Comparison of ENCODE assay signal across 9 cellular contexts in the genomic region with DNA sequence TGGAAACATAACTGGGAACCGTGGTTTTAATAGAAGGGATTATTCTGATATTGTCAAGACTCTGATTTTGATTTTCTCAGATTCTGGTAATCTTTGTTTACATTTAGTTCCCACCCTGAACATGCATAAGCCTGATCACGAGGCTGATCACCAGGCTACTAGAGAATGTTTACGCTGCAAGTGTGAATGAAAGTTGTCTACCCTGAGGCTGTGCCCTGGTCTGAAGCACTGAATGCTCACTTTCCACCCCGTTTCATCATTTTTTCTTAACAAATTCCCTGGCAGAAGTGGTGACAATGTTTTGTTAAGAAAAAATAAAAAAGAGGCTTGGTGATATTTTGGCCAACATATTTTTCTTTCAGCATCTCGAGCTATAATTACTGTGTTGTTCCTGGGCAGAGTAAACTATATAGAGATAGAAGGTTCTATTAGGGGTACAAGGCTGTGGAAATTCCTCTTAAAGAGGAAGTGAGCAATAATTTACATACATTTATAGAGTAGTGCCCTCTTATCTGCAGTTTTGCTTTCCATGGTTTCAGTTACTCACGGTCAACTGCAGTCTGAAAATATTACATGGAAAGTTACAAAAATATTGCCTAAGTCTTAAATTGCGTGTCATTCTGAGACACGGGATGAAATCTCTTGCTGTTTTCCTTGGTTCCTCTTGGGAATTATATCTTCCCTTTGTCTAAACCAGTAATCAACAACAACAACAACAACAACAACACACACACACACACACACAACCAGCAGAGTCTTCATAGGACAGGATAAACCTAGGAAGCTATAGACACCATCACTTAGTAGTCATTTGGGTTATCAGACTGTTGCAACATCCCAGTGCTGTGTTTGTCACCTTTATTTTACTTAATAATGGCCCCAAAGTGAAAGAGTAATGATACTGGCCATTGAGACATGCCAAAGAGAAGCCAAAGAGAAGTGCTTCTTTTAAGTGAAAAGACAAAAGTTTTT.
DNase-seq lines count a peak whose midpoint lies in the region; ATAC-seq and TF ChIP-seq lines count a peak whose summit lies in the region.
"Had no signal": no experiment of that assay in that cellular context is flagged by ENCODE, and none has a peak within 500 bp of the region (broad histone marks: within the 10 kb centered on the region; RNA-seq: fewer than 3 reads in every experiment).

No MANE protein-coding gene starts in this region.

- TF ChIP-seq POLR2A in heart left ventricle (IDR thresholded peaks at IDR 0.05), result no peak

- H3K4me3 ChIP-seq in left ventricle myocardium inferior (no peak overlapping the region), heart left ventricle (no peak overlapping the region), tibial artery (peak overlapping the region in 1 of 2 donors; percentile 21)

- H3K9me3 ChIP-seq in left ventricle myocardium inferior (replicated peaks), result no peaks in the 10 kb centered on the region
- no peaks in the 10 kb centered on the region for H3K9me3 ChIP-seq in heart left ventricle
- no peaks in the 10 kb centered on the region for H3K9me3 ChIP-seq in tibial artery

- peaks cover 0 to 4% (median 0%) of the 10 kb centered on the region in 5 experiments for H3K9me3 Mint-ChIP-seq in brain
- H3K9me3 Mint-ChIP-seq in progenitor cell of endocrine pancreas (ENCODE audit: low read depth), result no peaks in the 10 kb centered on the region
- H3K9me3 Mint-ChIP-seq: stimulated activated naive CD8-positive, alpha-beta T cell treated with anti-CD3 and anti-CD28 coated beads, Interleukin-15, Interleukin-2, amounts not matched to agents 100 ng/mL and 50 ng/mL, for 24 hours had no signal

- H3K27ac Mint-ChIP-seq in brain, result peak overlapping the region in 3 of 5 experiments; percentile 54 to 95 (median 81)
- no peak overlapping the region for H3K27ac Mint-ChIP-seq in progenitor cell of endocrine pancreas
- H3K27ac Mint-ChIP-seq: stimulated activated naive CD8-positive, alpha-beta T cell treated with anti-CD3 and anti-CD28 coated beads, Interleukin-15, Interleukin-2, amounts not matched to agents 100 ng/mL and 50 ng/mL, for 24 hours had no signal

- no peaks in the 10 kb centered on the region for H3K27me3 Mint-ChIP-seq in brain
- H3K27me3 Mint-ChIP-seq in progenitor cell of endocrine pancreas, result no peaks in the 10 kb centered on the region

- intact Hi-C loops in left ventricle myocardium inferior (cut with micrococcal nuclease) (no loop called here), heart left ventricle (cut with DNase I) (no loop called here), tibial artery (cut with DNase I; ENCODE audit: low total_unique reads) (no loop called here), left colon (cut with DNase I, micrococcal nuclease) (no loop called here)

- peaks cover 21% of the 10 kb centered on the region for H3K4me1 ChIP-seq in left ventricle myocardium inferior
- H3K4me1 ChIP-seq in heart left ventricle, result peaks cover 0 to 28% (median 10%) of the 10 kb centered on the region in 12 donors
- H3K4me1 ChIP-seq in tibial artery, result peaks cover 0 to 45% (median 15%) of the 10 kb centered on the region in 4 donors

- H3K27ac ChIP-seq in left ventricle myocardium inferior (replicated peaks) (peak overlapping the region; percentile 44), heart left ventricle (peak overlapping the region in 2 of 12 donors; percentile 3 to 33), tibial artery (peak overlapping the region; percentile 12 to 49)

- WGBS in heart left ventricle, 4 donors, result 74 to 81% (median 77%) methylated on average over 8 of the region's 8 CpGs

- DNase-seq in left ventricle myocardium inferior, result no peak
- no peak for DNase-seq in heart left ventricle
- DNase-seq in tibial artery, result no peak
- no peak for DNase-seq in H4 (ENCODE audit: low spot score)
- no peak for DNase-seq in left colon
- DNase-seq in progenitor cell of endocrine pancreas (ENCODE audit: low spot score, unreplicated experiment), result no peak

- H3K27me3 ChIP-seq in left ventricle myocardium inferior (ENCODE audit: low read depth) (no peaks in the 10 kb centered on the region), heart left ventricle (no peaks in the 10 kb centered on the region), tibial artery (no peaks in the 10 kb centered on the region)

- peaks cover 57% of the 10 kb centered on the region for H3K4me1 Mint-ChIP-seq in brain
- H3K4me1 Mint-ChIP-seq in progenitor cell of endocrine pancreas (ENCODE audit: low read depth), result peaks cover 3% of the 10 kb centered on the region

- no peak for ATAC-seq in heart left ventricle
- peak; percentile 99 for ATAC-seq in HG03442 (IDR thresholded peaks at IDR 0.05; ENCODE audit: unreplicated experiment)
- ATAC-seq in left colon, result no peak

- no peaks in the 10 kb centered on the region for H3K36me3 ChIP-seq in left ventricle myocardium inferior
- no peaks in the 10 kb centered on the region for H3K36me3 ChIP-seq in heart left ventricle
- no peaks in the 10 kb centered on the region for H3K36me3 ChIP-seq in tibial artery

- H3K4me3 Mint-ChIP-seq in brain, result peak overlapping the region in 1 of 5 experiments; percentile 25
- H3K4me3 Mint-ChIP-seq in progenitor cell of endocrine pancreas (ENCODE audit: low read depth), result no peak overlapping the region
- H3K4me3 Mint-ChIP-seq: stimulated activated naive CD8-positive, alpha-beta T cell treated with anti-CD3 and anti-CD28 coated beads, Interleukin-15, Interleukin-2, amounts not matched to agents 100 ng/mL and 50 ng/mL, for 24 hours had no signal

- TF ChIP-seq CTCF in left ventricle myocardium inferior (IDR thresholded peaks at IDR 0.05; ENCODE audit: borderline replicate concordance) (no peak), heart left ventricle (IDR thresholded peaks at IDR 0.05) (no peak), brain (conservative IDR thresholded peaks at IDR 0.05) (no peak), tibial artery (IDR thresholded peaks at IDR 0.05) (no peak), progenitor cell of endocrine pancreas (IDR thresholded peaks at IDR 0.05; ENCODE audit: unreplicated experiment) (no peak)

- H3K36me3 Mint-ChIP-seq in brain, result no peaks in the 10 kb centered on the region
- no peaks in the 10 kb centered on the region for H3K36me3 Mint-ChIP-seq in progenitor cell of endocrine pancreas (ENCODE audit: insufficient read depth)
